Comparison of ENCODE assay signal across 8 cellular contexts in the genomic region with DNA sequence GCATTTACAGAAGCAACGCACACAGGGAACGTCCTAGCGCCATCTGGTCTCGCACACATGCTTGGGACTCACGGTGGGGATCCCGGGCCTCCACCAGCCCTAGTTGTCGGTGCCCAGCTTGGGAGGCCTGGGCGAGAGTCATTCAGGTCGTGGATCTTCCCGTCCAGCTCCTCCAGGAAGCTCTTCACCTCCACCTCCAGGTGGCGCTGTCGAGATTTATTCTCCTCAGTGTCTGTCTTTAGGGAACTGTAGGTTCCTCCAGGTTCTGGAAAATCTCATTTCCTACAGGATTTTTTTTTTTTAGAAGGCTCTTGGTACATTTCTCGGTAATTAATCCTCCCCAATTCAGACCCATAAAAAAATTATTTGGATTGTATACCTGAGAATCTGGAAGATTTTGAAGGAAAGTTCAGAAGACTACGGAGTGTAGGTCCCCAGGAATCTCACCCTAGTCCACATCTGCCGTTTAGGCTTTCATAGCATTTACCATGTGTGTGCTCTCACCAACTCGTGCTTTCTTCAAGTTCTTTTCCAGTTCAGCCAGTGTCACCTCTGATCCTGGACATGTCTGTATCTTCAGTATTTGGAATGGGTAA.
A peak's percentile ranks its signal among the peaks of the same experiment; 100 is the strongest.
DNase-seq lines count a peak whose midpoint lies in the region; ATAC-seq, FAIRE-seq and TF ChIP-seq lines count a peak whose summit lies in the region.

No MANE protein-coding gene starts in this region.

- no peaks in the 10 kb centered on the region for H3K9me3 ChIP-seq in psoas muscle

- H3K9me3 Mint-ChIP-seq in activated naive CD8-positive, alpha-beta T cell treated with anti-CD3 and anti-CD28 coated beads for 36 hours: no peaks in the 10 kb centered on the region

- H3K27ac ChIP-seq in psoas muscle: no peak overlapping the region

- in situ Hi-C loops in ACHN (cut with HindIII; ENCODE audit: low pct_ligation_motif_present, low pct_unique_long_range_greater_than_20kb, low sequenced_read_pairs): no loop called here

- no peak overlapping the region for H3K27ac Mint-ChIP-seq in activated naive CD8-positive, alpha-beta T cell treated with anti-CD3 and anti-CD28 coated beads for 36 hours

- H3K36me3 Mint-ChIP-seq in activated naive CD8-positive, alpha-beta T cell treated with anti-CD3 and anti-CD28 coated beads for 36 hours: no peaks in the 10 kb centered on the region

- no peak for TF ChIP-seq POLR2A in GM12891 (IDR thresholded peaks at IDR 0.05; ENCODE audit: low read depth, low read length)

- peak; percentile 79 for DNase-seq in activated gamma-delta T cell treated with Interleukin-2 at 50 U/mL for 16 hours
- no peak for DNase-seq in activated gamma-delta T cell (lab: John Stamatoyannopoulos, UW)
- DNase-seq in SK-N-DZ (ENCODE audit: low spot score): peak; percentile 28
- DNase-seq in activated naive CD8-positive, alpha-beta T cell treated with anti-CD3 and anti-CD28 coated beads for 36 hours: peak; percentile 41
- no peak for DNase-seq in psoas muscle
- no peak for DNase-seq in GM12891 (ENCODE audit: insufficient read length, low spot score)
- no peak for DNase-seq in ACHN
- DNase-seq in DMS153 (lab: John Stamatoyannopoulos, UW): no peak

- H3K27me3 Mint-ChIP-seq in activated naive CD8-positive, alpha-beta T cell treated with anti-CD3 and anti-CD28 coated beads for 36 hours: peaks cover 6% of the 10 kb centered on the region

- no peaks in the 10 kb centered on the region for H3K4me1 ChIP-seq in psoas muscle

- no peak overlapping the region for H3K4me3 ChIP-seq in psoas muscle

- intact Hi-C loops in psoas muscle (cut with DNase I): no loop called here

- H3K27me3 ChIP-seq in psoas muscle (ENCODE audit: insufficient read depth in 3 of 3, low read length in 2 of 3): peaks cover 0 to 3% (median 0%) of the 10 kb centered on the region in 3 donors

- no peaks in the 10 kb centered on the region for H3K36me3 ChIP-seq in psoas muscle (ENCODE audit: insufficient read depth in 1 of 2, low read depth in 1 of 2)

- FAIRE-seq in GM12891 (lab: Jason Lieb, UNC): no peak

- H3K4me3 Mint-ChIP-seq in activated naive CD8-positive, alpha-beta T cell treated with anti-CD3 and anti-CD28 coated beads for 36 hours: no peak overlapping the region

- no peak for ATAC-seq in psoas muscle

- WGBS in psoas muscle, 3 donors: 47 to 53% (median 48%) methylated on average over 16 of the region's 16 CpGs

- TF ChIP-seq CTCF in psoas muscle (IDR thresholded peaks at IDR 0.05): peak; percentile 7

- H3K4me1 Mint-ChIP-seq in activated naive CD8-positive, alpha-beta T cell treated with anti-CD3 and anti-CD28 coated beads for 36 hours: peaks cover 1% of the 10 kb centered on the region

TF ChIP-seq in GM12891, 5 proteins besides CTCF, POLR2A, EP300 and RAD21:
- TF ChIP-seq PAX5 (IDR thresholded peaks at IDR 0.05; ENCODE audit: insufficient read depth, low read length, severe bottlenecking) (no peak), POU2F2 (IDR thresholded peaks at IDR 0.05; ENCODE audit: low read depth, low read length) (no peak), TAF1 (IDR thresholded peaks at IDR 0.05; ENCODE audit: low read depth, low read length) (no peak), SPI1 (IDR thresholded peaks at IDR 0.05; ENCODE audit: low read depth, low read length) (no peak), POLR2AphosphoS5 (IDR thresholded peaks at IDR 0.05; ENCODE audit: low read depth, low read length) (no peak)

Comparison
In these comparisons a context has a peak if more than half of its experiments do, and no peak if none do; other contexts are left out.
1. DNase-seq: peak in activated gamma-delta T cell treated with Interleukin-2 at 50 U/mL for 16 hours (single experiment), SK-N-DZ (single experiment) and activated naive CD8-positive, alpha-beta T cell treated with anti-CD3 and anti-CD28 coated beads for 36 hours (single experiment); none in activated gamma-delta T cell (single experiment), psoas muscle (0 of 2), GM12891 (single experiment), ACHN (single experiment) and DMS153 (single experiment).